Comparison of ENCODE assay signal across 1 cellular context in genomic region chr17:51260237-51260959, GRCh38.
TF ChIP-seq lines count a peak whose summit lies in the region.

UTP18 (plus strand) TSS chr17:51260546; CDS start chr17:51260585, 39 bp downstream.

TF ChIP-seq in HepG2, 621 proteins besides CTCF, POLR2A, EP300 and RAD21 (continued from another document and continues in another):
- TF ChIP-seq PRDM15 (CRISPR knock-in tag; IDR thresholded peaks at IDR 0.05) (peak; percentile 81), TBP (CRISPR knock-in tag; IDR thresholded peaks at IDR 0.05) (no peak), ZNF317 (CRISPR knock-in tag; IDR thresholded peaks at IDR 0.05) (no peak), ZNF775 (CRISPR knock-in tag; IDR thresholded peaks at IDR 0.05; ENCODE audit: borderline replicate concordance) (peak; percentile 96), ZUFSP (CRISPR knock-in tag; IDR thresholded peaks at IDR 0.05; ENCODE audit: borderline replicate concordance) (no peak), ZNF710 (CRISPR knock-in tag; IDR thresholded peaks at IDR 0.05; ENCODE audit: borderline replicate concordance) (peak; percentile 84), RELA (CRISPR knock-in tag; IDR thresholded peaks at IDR 0.05) (peak; percentile 76), ZBTB42 (CRISPR knock-in tag; IDR thresholded peaks at IDR 0.05) (peak; percentile 67; the same call in 1 of the 2 replicates), HMGXB3 (CRISPR knock-in tag; IDR thresholded peaks at IDR 0.05; ENCODE audit: borderline replicate concordance) (peak; percentile 73; the same call in 1 of the 2 replicates), NCOA2 (CRISPR knock-in tag; IDR thresholded peaks at IDR 0.05) (peak; percentile 38), BATF2 (CRISPR knock-in tag; IDR thresholded peaks at IDR 0.05) (peak; percentile 92), CENPX (CRISPR knock-in tag; IDR thresholded peaks at IDR 0.05) (no peak), ZNF780A (CRISPR knock-in tag; IDR thresholded peaks at IDR 0.05) (no peak), PHF20 (CRISPR knock-in tag; IDR thresholded peaks at IDR 0.05) (peak; percentile 82), ZNF605 (CRISPR knock-in tag; IDR thresholded peaks at IDR 0.05) (peak; percentile 96), ZNF329 (CRISPR knock-in tag; IDR thresholded peaks at IDR 0.05; ENCODE audit: low read depth) (peak; percentile 88), HBP1 (CRISPR knock-in tag; IDR thresholded peaks at IDR 0.05; ENCODE audit: low read depth) (no peak), EHMT2 (IDR thresholded peaks at IDR 0.05; ENCODE audit: borderline replicate concordance, low read depth, low read length) (no peak), MLXIP (CRISPR knock-in tag; IDR thresholded peaks at IDR 0.05; ENCODE audit: borderline replicate concordance) (peak; percentile 19; the same call in 1 of the 2 replicates), ZNF567 (CRISPR knock-in tag; IDR thresholded peaks at IDR 0.05; ENCODE audit: borderline replicate concordance) (no peak; the same call in 1 of the 2 replicates), ZNF704 (CRISPR knock-in tag; IDR thresholded peaks at IDR 0.05; ENCODE audit: borderline replicate concordance) (peak; percentile 97), ZSCAN9 (CRISPR knock-in tag; IDR thresholded peaks at IDR 0.05; ENCODE audit: borderline replicate concordance) (peak; percentile 91), ZKSCAN5 (CRISPR knock-in tag; IDR thresholded peaks at IDR 0.05) (no peak), JUN (CRISPR knock-in tag; IDR thresholded peaks at IDR 0.05) (peak; percentile 86; the same call in 1 of the 2 replicates), ZNF883 (CRISPR knock-in tag; IDR thresholded peaks at IDR 0.05; ENCODE audit: not compliant biosample characterization) (peak; percentile 87)
